In the genomic region with DNA sequence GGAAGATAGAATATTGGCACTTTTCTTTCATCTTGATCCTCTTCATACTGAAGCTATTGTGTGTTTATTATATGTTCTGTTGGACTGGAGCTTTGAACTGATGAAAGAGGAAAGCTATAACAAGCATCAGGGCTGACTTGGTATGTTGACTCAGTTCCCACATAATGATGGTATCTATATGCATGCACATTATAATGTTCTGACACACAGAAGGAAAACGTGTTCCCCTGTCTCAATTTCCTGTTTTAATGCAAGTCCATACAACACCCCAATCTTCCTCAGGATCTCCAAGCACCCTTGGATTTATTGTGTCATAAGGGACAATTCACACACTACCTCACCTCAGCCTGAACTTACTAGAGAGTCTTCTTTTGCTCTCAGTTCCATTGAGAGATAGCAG, we compare ENCODE assay signal across 19 cellular contexts. TPM values are rescaled to one million over a fixed set of nuclear protein-coding genes. Genes with fewer than 3 reads are reported as not detected.
DNase-seq lines count a peak whose midpoint lies in the region; ATAC-seq, FAIRE-seq and TF ChIP-seq lines count a peak whose summit lies in the region.
"Had no signal": no experiment of that assay in that cellular context is flagged by ENCODE, and none has a peak within 500 bp of the region (broad histone marks: within the 10 kb centered on the region; RNA-seq: fewer than 3 reads in every experiment).

No MANE protein-coding gene starts in this region.

- H2AFZ ChIP-seq in K562 (ENCODE audit: low read depth, low read length) = peak overlapping the region; percentile 68

- peaks cover 0 to 16% of the 10 kb centered on the region in 2 experiments; a peak in 3 of 5 replicates for H3K4me1 ChIP-seq in K562 (replicated peaks in 1 of 2; ENCODE audit: control insufficient read depth in 2 of 2, insufficient read depth in 2 of 2, low read length in 2 of 2)

- H3K4me3 ChIP-seq in K562 = no peak overlapping the region
- H3K4me3 ChIP-seq: BLaER1 treated with 17β-estradiol and CSF1 and Interleukin-3, amounts not matched to agents 10 nM and 100 nM had no signal

- no peak for TF ChIP-seq EP300 in K562 (IDR thresholded peaks at IDR 0.05; ENCODE audit: low read length)

- TF ChIP-seq CTCF in K562 (IDR thresholded peaks at IDR 0.05 in 2 of 3, conservative IDR thresholded peaks at IDR 0.05 in 1 of 3; ENCODE audit: insufficient read depth in 2 of 3, low read depth in 1 of 3, low read length in 3 of 3) (no peak), GM13977 (IDR thresholded peaks at IDR 0.05; ENCODE audit: extremely low read depth, insufficient read depth, missing control alignments) (no peak)

- POLR2A ChIA-PET in K562 (lab: Yijun Ruan, JAX) = interaction anchor here (0.6 to 1.6 kb wide), 2 partner anchors 9 to 200 kb away, joined by 3 to 7 read pairs; partner anchors contain the start of gene WASL

- no peaks in the 10 kb centered on the region for H4K20me1 ChIP-seq in K562 (replicated peaks; ENCODE audit: control insufficient read depth, insufficient read depth, low read length)
- H4K20me1 ChIP-seq: BLaER1 treated with 17β-estradiol and CSF1 and Interleukin-3, amounts not matched to agents 10 nM and 100 nM had no signal

- DNase-seq in EH (ENCODE audit: low read depth) (peak; percentile 25), HT1080 (ENCODE audit: low read depth) (peak; percentile 29), K562 (ENCODE audit: extremely low read depth in 1 of 4, low spot score in 3 of 4) (no peak), kidney tubule cell (ENCODE audit: low spot score) (peak; percentile 46), ACHN (no peak), GM19240 (ENCODE audit: insufficient read length, low spot score) (no peak), GM13977 (ENCODE audit: low spot score) (no peak)
- DNase-seq: GOT3, MV-4-11, NCI-H1417, NCI-H1930, NCI-H446, NCI-H69, SIG-M5 had no signal

- no TSS peak for BruUV-seq in K562 (replicated peaks; lab: Mats Ljungman, UMichigan)

- H3K9me3 ChIP-seq in K562 (replicated peaks; ENCODE audit: control insufficient read depth, insufficient read depth, low read depth, low read length) = no peaks in the 10 kb centered on the region

- peak; percentile 37 for ATAC-seq in K562
- no peak for ATAC-seq in GM19324 (IDR thresholded peaks at IDR 0.05; ENCODE audit: low FRiP score, unreplicated experiment)

- no peak for TF ChIP-seq RAD21 in K562 (CRISPR knock-in tag; conservative IDR thresholded peaks at IDR 0.05 in 1 of 2, IDR thresholded peaks at IDR 0.05 in 1 of 2)

- no peak overlapping the region for H3K9ac ChIP-seq in K562 (ENCODE audit: insufficient read depth in 1 of 2, low read depth in 2 of 2, low read length in 2 of 2)
- H3K9ac ChIP-seq: BLaER1 treated with 17β-estradiol and CSF1 and Interleukin-3, amounts not matched to agents 10 nM and 100 nM had no signal

- no peaks in the 10 kb centered on the region for H3K36me3 ChIP-seq in K562 (ENCODE audit: control insufficient read depth, insufficient read depth, low read length)
- H3K36me3 ChIP-seq: BLaER1 treated with 17β-estradiol and CSF1 and Interleukin-3, amounts not matched to agents 10 nM and 100 nM had no signal

- FAIRE-seq in K562 (lab: Jason Lieb, UNC) = no peak
- FAIRE-seq: A204.1, HTR-8/SVneo, RCC 7860 had no signal

- no peak overlapping the region; the same call in 2 of the 3 replicates for H3K27ac ChIP-seq in K562 (ENCODE audit: extremely low read depth, low read depth, low read length)

- peaks cover 6% of the 10 kb centered on the region for H3K79me2 ChIP-seq in K562 (ENCODE audit: control insufficient read depth, insufficient read depth, low read length)

- in situ Hi-C loops in K562 (cut with MboI) = no loop called here
- in situ Hi-C loops in ACHN (cut with HindIII; ENCODE audit: low pct_ligation_motif_present, low pct_unique_long_range_greater_than_20kb, low sequenced_read_pairs) = no loop called here
- in situ Hi-C loops in GM13977 (cut with MboI; ENCODE audit: low pct_unique_long_range_greater_than_20kb, low sequenced_read_pairs, unreplicated experiment) = no loop called here

- H3K9me1 ChIP-seq in K562 (ENCODE audit: control insufficient read depth, insufficient read depth, low read length) = no peaks in the 10 kb centered on the region

- whole genome bisulfite sequencing in K562 (ENCODE audit: insufficient coverage, low coverage, missing lambda C conversion rate) = 5% methylated on average over 1 of the region's 1 CpG

- no peaks in the 10 kb centered on the region for H3K27me3 ChIP-seq in K562 (ENCODE audit: control insufficient read depth in 2 of 2, insufficient read depth in 2 of 2, low read length in 2 of 2)
- H3K27me3 ChIP-seq: BLaER1 treated with 17β-estradiol and CSF1 and Interleukin-3, amounts not matched to agents 10 nM and 100 nM had no signal

- no peak for TF ChIP-seq POLR2A in K562 (conservative IDR thresholded peaks at IDR 0.05)

- CTCF ChIA-PET in K562 (lab: Yijun Ruan, JAX; ENCODE audit: low intra/inter-chr PET ratio) = interaction anchor here (0.6 kb wide), 1 partner anchor 426 kb away, joined by 3 read pairs; no protein-coding TSS in a partner anchor

- no peak overlapping the region for H3K4me2 ChIP-seq in K562 (ENCODE audit: insufficient read depth, low read length)

- intact Hi-C loops in K562 (cut with micrococcal nuclease) = no loop called here

TF ChIP-seq in K562, 482 proteins besides CTCF, POLR2A, EP300 and RAD21 (continues in another document):
- TF ChIP-seq SP1 (CRISPR knock-in tag; IDR thresholded peaks at IDR 0.05) (no peak), GTF2F1 (IDR thresholded peaks at IDR 0.05; ENCODE audit: low read depth, low read length) (no peak), ZNF589 (CRISPR knock-in tag; IDR thresholded peaks at IDR 0.05; ENCODE audit: low read depth) (peak; percentile 49), FOXA3 (CRISPR knock-in tag; conservative IDR thresholded peaks at IDR 0.05 in 1 of 2, IDR thresholded peaks at IDR 0.05 in 1 of 2) (0 out of 4 replicates have a peak, but pooled peaks of 1 of the 2 experiments have one; percentile 21), LEF1 (IDR thresholded peaks at IDR 0.05) (0 out of 2 replicates have a peak, but pooled peaks have one; percentile 20), WHSC1 (IDR thresholded peaks at IDR 0.05; ENCODE audit: low read length) (no peak), ZNF584 (CRISPR knock-in tag; IDR thresholded peaks at IDR 0.05; ENCODE audit: low read depth) (peak; percentile 54; the same call in 1 of the 2 replicates), HMBOX1 (IDR thresholded peaks at IDR 0.05) (no peak), KHSRP (IDR thresholded peaks at IDR 0.05) (no peak), FOSL1 (tag; conservative IDR thresholded peaks at IDR 0.05) (peak; percentile 66), BHLHE40 (IDR thresholded peaks at IDR 0.05; ENCODE audit: low read length) (peak; percentile 21; the same call in 1 of the 2 replicates), ESRRB (CRISPR knock-in tag; IDR thresholded peaks at IDR 0.05; ENCODE audit: borderline replicate concordance) (no peak), ZZZ3 (IDR thresholded peaks at IDR 0.05) (no peak), ATF7 (IDR thresholded peaks at IDR 0.05) (0 out of 2 replicates have a peak, but pooled peaks have one; percentile 21)
- TF ChIP-seq, protein P1, sequence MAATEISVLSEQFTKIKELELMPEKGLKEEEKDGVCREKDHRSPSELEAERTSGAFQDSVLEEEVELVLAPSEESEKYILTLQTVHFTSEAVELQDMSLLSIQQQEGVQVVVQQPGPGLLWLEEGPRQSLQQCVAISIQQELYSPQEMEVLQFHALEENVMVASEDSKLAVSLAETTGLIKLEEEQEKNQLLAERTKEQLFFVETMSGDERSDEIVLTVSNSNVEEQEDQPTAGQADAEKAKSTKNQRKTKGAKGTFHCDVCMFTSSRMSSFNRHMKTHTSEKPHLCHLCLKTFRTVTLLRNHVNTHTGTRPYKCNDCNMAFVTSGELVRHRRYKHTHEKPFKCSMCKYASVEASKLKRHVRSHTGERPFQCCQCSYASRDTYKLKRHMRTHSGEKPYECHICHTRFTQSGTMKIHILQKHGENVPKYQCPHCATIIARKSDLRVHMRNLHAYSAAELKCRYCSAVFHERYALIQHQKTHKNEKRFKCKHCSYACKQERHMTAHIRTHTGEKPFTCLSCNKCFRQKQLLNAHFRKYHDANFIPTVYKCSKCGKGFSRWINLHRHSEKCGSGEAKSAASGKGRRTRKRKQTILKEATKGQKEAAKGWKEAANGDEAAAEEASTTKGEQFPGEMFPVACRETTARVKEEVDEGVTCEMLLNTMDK (IDR thresholded peaks at IDR 0.05; ENCODE audit: borderline replicate concordance, insufficient read depth, low read depth, low read length, poor library complexity, severe bottlenecking) = no peak

RNA-seq across cellular contexts. Expression of gene WASL, which starts 8.3 kb away (rescaled TPM):
- 5.8 and 7.5 TPM in 2 replicates for total RNA-seq in HT1080 (2014; rRNA removed; shearing (Covaris generic))
- 21.0 and 27.3 TPM in 2 replicates for polyA plus RNA-seq in HT1080 (2015; cell fraction: cytosol; rRNA removed)
- polyA plus RNA-seq in HT1080 (2015; cell fraction: nucleus; rRNA removed) = 14.4 and 16.3 TPM in 2 replicates
- 10.9 and 28.5 TPM in 2 replicates for total RNA-seq in K562 (2011; cell fraction: chromatin; rRNA removed; ENCODE audit: low replicate concordance)
- total RNA-seq in K562 (2011; cell fraction: nucleolus; rRNA removed) = 10.0 and 12.2 TPM in 2 replicates
- total RNA-seq in K562 (2011; cell fraction: nucleoplasm; rRNA removed) = 19.1 and 41.4 TPM in 2 replicates
- total RNA-seq in K562 (2014; rRNA removed) = 4.1 and 5.9 TPM in 2 replicates
- 9.6 and 9.9 TPM in 2 replicates for total RNA-seq in K562 (2014; rRNA removed; fragmentation: Illumina TruSeq; extraction: Trizol)
- total RNA-seq in K562 (2015; rRNA removed; fragmentation: Illumina TruSeq; extraction: Trizol) = 8.5 and 8.7 TPM in 2 replicates
- total RNA-seq in K562 (2021) = 12.9 and 13.9 TPM in 2 replicates
- polyA plus RNA-seq in K562 (2011; rRNA removed) = 5.6 and 8.3 TPM in 2 replicates
- polyA plus RNA-seq in K562 (2011; cell fraction: cytosol; rRNA removed) = 2.0 and 2.8 TPM in 2 replicates
- 10.4 and 11.6 TPM in 2 replicates for polyA plus RNA-seq in K562 (2011; cell fraction: nucleus; rRNA removed)
- 8.4 and 12.5 TPM in 2 replicates for polyA plus RNA-seq in K562 (2012)
- 10.2 and 10.9 TPM in 2 replicates for polyA plus RNA-seq in K562 (2014; fragmentation: Illumina TruSeq; extraction: Trizol)
- polyA plus RNA-seq in K562 (2014; fragmentation: Nextera tagmentation; extraction: Ambion mirVana) = 1 to 10 TPM; 3.2 to 4.4 TPM
- 6.6 and 8.1 TPM in 2 replicates for polyA plus RNA-seq in K562 (2014; rRNA removed)
- 7.6 and 9.3 TPM in 2 replicates for polyA minus RNA-seq in K562 (2011; rRNA and poly(A)+ RNA removed)
- 4.5 and 6.2 TPM in 2 replicates for polyA minus RNA-seq in K562 (2011; cell fraction: cytosol; rRNA and poly(A)+ RNA removed)
- polyA minus RNA-seq in K562 (2011; cell fraction: nucleus; rRNA and poly(A)+ RNA removed) = 29.4 and 36.2 TPM in 2 replicates

Comparison
In these comparisons a context has a peak if more than half of its experiments do, and no peak if none do; other contexts are left out.
1. DNase-seq: peak in EH (single experiment), HT1080 (single experiment) and kidney tubule cell (single experiment); none in K562 (0 of 4), ACHN (single experiment), GM19240 (single experiment) and GM13977 (single experiment).